18 cellular contexts compared by ENCODE assay signal in the genomic region with DNA sequence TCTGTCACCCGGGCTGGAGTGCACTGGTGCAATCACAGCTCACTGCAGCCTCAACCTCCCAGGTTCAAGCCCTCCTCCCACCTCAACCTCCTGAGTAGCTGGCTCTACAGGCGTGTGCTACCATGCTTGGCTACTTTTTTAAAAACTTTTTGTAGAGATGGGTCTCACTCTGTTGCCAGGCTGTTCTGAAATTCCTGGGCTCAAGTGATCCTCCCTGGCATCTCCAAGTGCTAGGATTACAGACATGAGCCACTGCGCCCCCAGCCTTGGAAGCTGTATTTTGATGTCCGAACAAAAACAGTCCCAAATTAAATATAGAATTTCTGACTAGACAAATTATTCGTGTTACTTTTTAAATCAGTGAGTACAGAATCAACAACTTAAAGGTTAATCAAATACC.
DNase-seq lines count a peak whose midpoint lies in the region; ATAC-seq and TF ChIP-seq lines count a peak whose summit lies in the region.
"Had no signal": no experiment of that assay in that cellular context is flagged by ENCODE, and none has a peak within 500 bp of the region (broad histone marks: within the 10 kb centered on the region; RNA-seq: fewer than 3 reads in every experiment).

No MANE protein-coding gene starts in this region.

- no peak for TF ChIP-seq POLR2A in testis (IDR thresholded peaks at IDR 0.05)

- ATAC-seq in left lobe of liver (no peak), GM21723 (IDR thresholded peaks at IDR 0.05; ENCODE audit: unreplicated experiment) (no peak)

- peak overlapping the region; percentile 2 to 44 for H3K27ac ChIP-seq in testis
- H3K27ac ChIP-seq in tibial artery = no peak overlapping the region
- H3K27ac ChIP-seq: 22Rv1; BLaER1 treated with 17β-estradiol and CSF1 and Interleukin-3, amounts not matched to agents 10 nM and 100 nM had no signal

- peaks cover 7% of the 10 kb centered on the region for H3K4me1 ChIP-seq in testis
- no peaks in the 10 kb centered on the region for H3K4me1 ChIP-seq in tibial artery

- H3K9me3 ChIP-seq in testis (no peaks in the 10 kb centered on the region), tibial artery (no peaks in the 10 kb centered on the region)
- H3K9me3 ChIP-seq: BLaER1 treated with 17β-estradiol and CSF1 and Interleukin-3, amounts not matched to agents 10 nM and 100 nM had no signal

- 64 to 74% methylated on average over 5 of the region's 5 CpGs for WGBS in testis, 2 donors

- H3K36me3 ChIP-seq in testis (ENCODE audit: low read depth, missing control alignments) = no peaks in the 10 kb centered on the region
- no peaks in the 10 kb centered on the region for H3K36me3 ChIP-seq in tibial artery

- H3K27me3 ChIP-seq in testis = no peaks in the 10 kb centered on the region
- H3K27me3 ChIP-seq in tibial artery = no peaks in the 10 kb centered on the region
- H3K27me3 ChIP-seq: BLaER1 treated with 17β-estradiol and CSF1 and Interleukin-3, amounts not matched to agents 10 nM and 100 nM had no signal

- TF ChIP-seq CTCF in testis (IDR thresholded peaks at IDR 0.05) = no peak
- no peak for TF ChIP-seq CTCF in tibial artery (IDR thresholded peaks at IDR 0.05)

- intact Hi-C loops in testis (cut with DNase I; ENCODE audit: low total_unique reads) (no loop called here), cardiac septum (cut with DNase I) (loop anchor here (2.0 to 5.0 kb wide), 2 partner anchors 225 to 291 kb away; no protein-coding TSS in a partner anchor), tibial artery (cut with DNase I; ENCODE audit: low total_unique reads) (loop anchor here (2.0 kb wide), 1 partner anchor 313 kb away; no protein-coding TSS in a partner anchor)

- peak; percentile 26 for DNase-seq in activated CD8-positive, alpha-beta memory T cell treated with anti-CD3 and anti-CD28 coated beads for 24 hours
- DNase-seq in activated CD8-positive, alpha-beta memory T cell treated with anti-CD3 and anti-CD28 coated beads, Interleukin-2, amount 50 U/mL, for 4 hours = no peak
- peak; percentile 8 for DNase-seq in left lobe of liver (ENCODE audit: low spot score)
- DNase-seq in testis = peak; percentile 21
- no peak for DNase-seq in cardiac septum (ENCODE audit: low spot score)
- no peak for DNase-seq in tibial artery
- DNase-seq in NCI-H2029 treated with DMSO at 0.1 percent for 48 hours (lab: John Stamatoyannopoulos, UW) = no peak
- DNase-seq: AML-193; Calu3; CD4-positive, alpha-beta T cell; DMS 273 treated with DMSO at 0.1 percent for 48 hours; DMS79; EL; GOT3; H9 had no signal

- H3K4me3 ChIP-seq in testis = no peak overlapping the region
- H3K4me3 ChIP-seq in tibial artery = no peak overlapping the region
- H3K4me3 ChIP-seq: BLaER1 treated with 17β-estradiol and CSF1 and Interleukin-3, amounts not matched to agents 10 nM and 100 nM had no signal

Comparison
In these comparisons a context has a peak if more than half of its experiments do, and no peak if none do; other contexts are left out.
1. DNase-seq: peak in activated CD8-positive, alpha-beta memory T cell treated with anti-CD3 and anti-CD28 coated beads for 24 hours (single experiment), left lobe of liver (single experiment) and testis (single experiment); none in activated CD8-positive, alpha-beta memory T cell treated with anti-CD3 and anti-CD28 coated beads, Interleukin-2, amount 50 U/mL, for 4 hours (single experiment), cardiac septum (single experiment), tibial artery (0 of 2) and NCI-H2029 treated with DMSO at 0.1 percent for 48 hours (single experiment).
2. H3K27ac ChIP-seq: peak in testis (2 of 2); none in tibial artery (0 of 2).